ENCODE assay signal across 2 cellular contexts in genomic region chr2:101469863-101470262, GRCh38.
TF ChIP-seq lines count a peak whose summit lies in the region.

No MANE protein-coding gene starts in this region.

TF ChIP-seq in H1, 55 proteins besides CTCF, POLR2A, EP300 and RAD21:
- no peak for TF ChIP-seq TAF1 (IDR thresholded peaks at IDR 0.05; ENCODE audit: low read depth, low read length)
- no peak for TF ChIP-seq EZH2 (IDR thresholded peaks at IDR 0.05; ENCODE audit: low read depth, low read length, severe bottlenecking)
- no peak for TF ChIP-seq USF2 (IDR thresholded peaks at IDR 0.05; ENCODE audit: low read length)
- no peak for TF ChIP-seq RXRA (IDR thresholded peaks at IDR 0.05; ENCODE audit: insufficient read depth, low read depth, low read length)
- TF ChIP-seq JUND (IDR thresholded peaks at IDR 0.05; ENCODE audit: low read length) = no peak
- TF ChIP-seq TCF12 (IDR thresholded peaks at IDR 0.05; ENCODE audit: low read depth, low read length) = no peak
- no peak for TF ChIP-seq SIX5 (IDR thresholded peaks at IDR 0.05; ENCODE audit: low read depth, low read length)
- TF ChIP-seq POLR2AphosphoS5 (IDR thresholded peaks at IDR 0.05; ENCODE audit: low read depth, low read length) = no peak
- TF ChIP-seq ATF3 (IDR thresholded peaks at IDR 0.05; ENCODE audit: insufficient read depth, low read depth, low read length) = no peak
- no peak for TF ChIP-seq SIN3A (conservative IDR thresholded peaks at IDR 0.05 in 1 of 2, IDR thresholded peaks at IDR 0.05 in 1 of 2; ENCODE audit: low read depth in 1 of 2, low read length in 2 of 2)
- TF ChIP-seq BCL11A (IDR thresholded peaks at IDR 0.05; ENCODE audit: low read depth in 2 of 2, low read length in 2 of 2) = no peak
- no peak for TF ChIP-seq HDAC6 (IDR thresholded peaks at IDR 0.05; ENCODE audit: low read depth, low read length)
- no peak for TF ChIP-seq RFX5 (IDR thresholded peaks at IDR 0.05; ENCODE audit: borderline replicate concordance, low read depth, low read length)
- TF ChIP-seq PHF8 (conservative IDR thresholded peaks at IDR 0.05; ENCODE audit: low read depth, low read length) = no peak
- no peak for TF ChIP-seq NRF1 (IDR thresholded peaks at IDR 0.05; ENCODE audit: low read depth, low read length)

TF ChIP-seq in liver, 16 proteins besides CTCF, POLR2A, EP300 and RAD21:
- TF ChIP-seq JUND (IDR thresholded peaks at IDR 0.05) = peak; percentile 67 to 81
- peak; percentile 96 for TF ChIP-seq HNF4A (conservative IDR thresholded peaks at IDR 0.05)
- no peak for TF ChIP-seq REST (IDR thresholded peaks at IDR 0.05)
- TF ChIP-seq FOXA2 (IDR thresholded peaks at IDR 0.05) = no peak
- no peak for TF ChIP-seq FOXA1 (IDR thresholded peaks at IDR 0.05)
- peak; percentile 76 for TF ChIP-seq HNF4G (IDR thresholded peaks at IDR 0.05)
- TF ChIP-seq SP1 (IDR thresholded peaks at IDR 0.05) = peak; percentile 94
- TF ChIP-seq TAF1 (conservative IDR thresholded peaks at IDR 0.05) = no peak
- TF ChIP-seq GABPA (IDR thresholded peaks at IDR 0.05 in 1 of 2, conservative IDR thresholded peaks at IDR 0.05 in 1 of 2) = peak in 1 of 2 donors; percentile 26
- TF ChIP-seq ATF3 (IDR thresholded peaks at IDR 0.05) = peak; percentile 90
- TF ChIP-seq MAX (IDR thresholded peaks at IDR 0.05) = peak; percentile 86
- TF ChIP-seq RXRA (IDR thresholded peaks at IDR 0.05) = peak; percentile 76 to 87
- peak in 1 of 2 donors; percentile 16 for TF ChIP-seq EGR1 (IDR thresholded peaks at IDR 0.05; ENCODE audit: low read depth in 2 of 2)
- no peak for TF ChIP-seq NR2F2 (IDR thresholded peaks at IDR 0.05)
- TF ChIP-seq YY1 (IDR thresholded peaks at IDR 0.05) = peak; percentile 70
- peak; percentile 65 for TF ChIP-seq ZBTB33 (IDR thresholded peaks at IDR 0.05)
